19 cellular contexts compared by ENCODE assay signal in genomic region chr7:84454174-84454959, GRCh38.
DNase-seq lines count a peak whose midpoint lies in the region; TF ChIP-seq lines count a peak whose summit lies in the region.
"Had no signal": no experiment of that assay in that cellular context is flagged by ENCODE, and none has a peak within 500 bp of the region (broad histone marks: within the 10 kb centered on the region; RNA-seq: fewer than 3 reads in every experiment).

No MANE protein-coding gene starts in this region.

- H3K4me1 Mint-ChIP-seq in MCF 10A (ENCODE audit: insufficient read depth, unreplicated experiment), result no peaks in the 10 kb centered on the region
- H3K4me1 Mint-ChIP-seq: activated naive CD4-positive, alpha-beta T cell treated with anti-CD3 and anti-CD28 coated beads, Interleukin-2, amount 50 U/mL, for 24 hours; stimulated activated naive B cell treated with anti-CD40 and anti-IgM and Interleukin-4, amounts not matched to agents 10 μg/mL and 1 μg/mL and 100 μg/mL, for 72 hours had no signal

- H3K9ac ChIP-seq in mammary epithelial cell (ENCODE audit: insufficient read depth, low read length), result no peak overlapping the region

- H3K36me3 ChIP-seq in mammary epithelial cell (ENCODE audit: insufficient read depth, low read length), result no peaks in the 10 kb centered on the region
- no peaks in the 10 kb centered on the region for H3K36me3 ChIP-seq in tibial artery
- H3K36me3 ChIP-seq: esophagus muscularis mucosa, spleen, upper lobe of left lung had no signal

- H4K20me1 ChIP-seq in mammary epithelial cell (ENCODE audit: insufficient read depth, low read length), result no peaks in the 10 kb centered on the region

- no peaks in the 10 kb centered on the region for H3K36me3 Mint-ChIP-seq in MCF 10A (ENCODE audit: insufficient read depth, unreplicated experiment)
- H3K36me3 Mint-ChIP-seq: activated naive CD4-positive, alpha-beta T cell treated with anti-CD3 and anti-CD28 coated beads, Interleukin-2, amount 50 U/mL, for 24 hours; stimulated activated naive B cell treated with anti-CD40 and anti-IgM and Interleukin-4, amounts not matched to agents 10 μg/mL and 1 μg/mL and 100 μg/mL, for 72 hours had no signal

- BruUV-seq in MCF 10A (replicated peaks; lab: Mats Ljungman, UMichigan) (no TSS peak), mammary epithelial cell (replicated peaks; lab: Mats Ljungman, UMichigan) (no TSS peak)

- H3K27ac ChIP-seq in mammary epithelial cell (ENCODE audit: insufficient read depth, low read depth, low read length), result no peak overlapping the region
- no peak overlapping the region for H3K27ac ChIP-seq in tibial artery
- H3K27ac ChIP-seq: esophagus muscularis mucosa, spleen, upper lobe of left lung had no signal

- intact Hi-C loops in MCF 10A (cut with micrococcal nuclease) (loop anchor here (1.0 to 2.0 kb wide), 5 partner anchors 208 to 568 kb away; partner anchors contain the start of gene SEMA3A), mammary epithelial cell (cut with micrococcal nuclease) (loop anchor here (1.0 to 5.0 kb wide), 3 partner anchors 207 to 478 kb away; partner anchors contain the start of gene SEMA3A), tibial artery (cut with DNase I; ENCODE audit: low total_unique reads) (no loop called here)

- no peak overlapping the region for H3K4me3 ChIP-seq in mammary epithelial cell (replicated peaks in 1 of 3; ENCODE audit: insufficient read depth in 1 of 3, low read depth in 2 of 3, low read length in 3 of 3)
- H3K4me3 ChIP-seq in fibroblast of the aortic adventitia (ENCODE audit: low read depth, low read length), result no peak overlapping the region
- H3K4me3 ChIP-seq in tibial artery, result no peak overlapping the region
- H3K4me3 ChIP-seq: esophagus muscularis mucosa, spleen, upper lobe of left lung had no signal

- POLR2A ChIA-PET in MCF 10A (lab: Yijun Ruan, JAX), result no interaction called here

- no peak overlapping the region for H2AFZ ChIP-seq in mammary epithelial cell (ENCODE audit: low read depth, low read length)

- H3K4me3 Mint-ChIP-seq in MCF 10A (ENCODE audit: unreplicated experiment), result no peak overlapping the region
- H3K4me3 Mint-ChIP-seq: activated naive CD4-positive, alpha-beta T cell treated with anti-CD3 and anti-CD28 coated beads, Interleukin-2, amount 50 U/mL, for 24 hours; stimulated activated naive B cell treated with anti-CD40 and anti-IgM and Interleukin-4, amounts not matched to agents 10 μg/mL and 1 μg/mL and 100 μg/mL, for 72 hours had no signal

- no peaks in the 10 kb centered on the region for H3K9me3 Mint-ChIP-seq in MCF 10A (ENCODE audit: unreplicated experiment)
- H3K9me3 Mint-ChIP-seq: activated naive CD4-positive, alpha-beta T cell treated with anti-CD3 and anti-CD28 coated beads, Interleukin-2, amount 50 U/mL, for 24 hours; stimulated activated naive B cell treated with anti-CD40 and anti-IgM and Interleukin-4, amounts not matched to agents 10 μg/mL and 1 μg/mL and 100 μg/mL, for 72 hours had no signal

- H3K79me2 ChIP-seq in mammary epithelial cell (ENCODE audit: insufficient read depth, low read length), result no peaks in the 10 kb centered on the region

- dilution Hi-C loops in mammary epithelial cell (cut with HindIII; ENCODE audit: low sequenced_read_pairs), result no loop called here

- H3K27me3 ChIP-seq in mammary epithelial cell (ENCODE audit: insufficient read depth, low read length) (no peaks in the 10 kb centered on the region), tibial artery (no peaks in the 10 kb centered on the region)
- H3K27me3 ChIP-seq: esophagus muscularis mucosa, spleen, upper lobe of left lung had no signal

- TF ChIP-seq CTCF in MCF 10A (IDR thresholded peaks at IDR 0.05; ENCODE audit: unreplicated experiment) (peak; percentile 12), mammary epithelial cell (conservative IDR thresholded peaks at IDR 0.05 in 1 of 2, IDR thresholded peaks at IDR 0.05 in 1 of 2; ENCODE audit: extremely low read depth in 1 of 2, insufficient read depth in 1 of 2, low read depth in 1 of 2, low read length in 2 of 2) (peak in 1 of 2 donors; percentile 31), fibroblast of the aortic adventitia (IDR thresholded peaks at IDR 0.05; ENCODE audit: insufficient read depth, low read length) (peak; percentile 36), tibial artery (IDR thresholded peaks at IDR 0.05) (no peak)

- H3K9me3 ChIP-seq in mammary epithelial cell (replicated peaks; ENCODE audit: insufficient read depth, low read length) (no peaks in the 10 kb centered on the region), tibial artery (no peaks in the 10 kb centered on the region)
- H3K9me3 ChIP-seq: upper lobe of left lung had no signal

- peak; percentile 16 for DNase-seq in MCF 10A (ENCODE audit: unreplicated experiment)
- no peak for DNase-seq in mammary epithelial cell
- peak; percentile 2 for DNase-seq in RPMI7951 (ENCODE audit: low read depth)
- peak; percentile 43 for DNase-seq in fibroblast of the aortic adventitia (ENCODE audit: low read depth)
- DNase-seq in DMS 273 (lab: John Stamatoyannopoulos, UW; ENCODE audit: unreplicated experiment), result no peak
- DNase-seq in NCI-H1436 (lab: John Stamatoyannopoulos, UW), result no peak
- no peak for DNase-seq in NCI-H82 treated with DMSO at 0.1 percent for 48 hours (lab: John Stamatoyannopoulos, UW; ENCODE audit: unreplicated experiment)
- DNase-seq in tibial artery, result no peak
- DNase-seq: activated CD4-positive, alpha-beta T cell treated with anti-CD3 and anti-CD28 coated beads, Interleukin-2, amount 50 U/mL, for 1 hour; activated T-cell treated with anti-CD3 and anti-CD28 coated beads, Interleukin-2, amount 50 U/mL, for 1 hour; COR-L47; hippocampal formation; KG1; NCI-H1417 treated with DMSO at 0.1 percent for 48 hours; spleen; stimulated activated naive B cell treated with anti-CD40 and anti-IgM and Interleukin-4, amounts not matched to agents 10 μg/mL and 1 μg/mL and 100 μg/mL, for 72 hours; upper lobe of left lung had no signal

- no peak overlapping the region for H3K4me2 ChIP-seq in mammary epithelial cell (ENCODE audit: insufficient read depth, low read depth, low read length)

- H3K27me3 Mint-ChIP-seq in MCF 10A (ENCODE audit: insufficient read depth, unreplicated experiment), result no peaks in the 10 kb centered on the region
- H3K27me3 Mint-ChIP-seq: activated naive CD4-positive, alpha-beta T cell treated with anti-CD3 and anti-CD28 coated beads, Interleukin-2, amount 50 U/mL, for 24 hours; stimulated activated naive B cell treated with anti-CD40 and anti-IgM and Interleukin-4, amounts not matched to agents 10 μg/mL and 1 μg/mL and 100 μg/mL, for 72 hours had no signal

- no peak overlapping the region for H3K27ac Mint-ChIP-seq in MCF 10A (ENCODE audit: low read depth, unreplicated experiment)
- H3K27ac Mint-ChIP-seq: activated naive CD4-positive, alpha-beta T cell treated with anti-CD3 and anti-CD28 coated beads, Interleukin-2, amount 50 U/mL, for 24 hours; stimulated activated naive B cell treated with anti-CD40 and anti-IgM and Interleukin-4, amounts not matched to agents 10 μg/mL and 1 μg/mL and 100 μg/mL, for 72 hours had no signal

- CTCF ChIA-PET in MCF 10A (lab: Yijun Ruan, JAX), result interaction anchor here (0.7 to 1.6 kb wide), 3 partner anchors 481 to 522 kb away, joined by 3 to 12 read pairs (median 3); no protein-coding TSS in a partner anchor
- CTCF ChIA-PET in mammary epithelial cell (lab: Charles Lee; ENCODE audit: low non-redundant PET), result no interaction called here

- in situ Hi-C loops in mammary epithelial cell (cut with MboI; ENCODE audit: low sequenced_read_pairs in 2 of 2), result loop anchor here in 1 of 2 donors (25.0 kb wide), 2 partner anchors 492 to 558 kb away; no protein-coding TSS in a partner anchor

- no peaks in the 10 kb centered on the region for H3K4me1 ChIP-seq in mammary epithelial cell (ENCODE audit: insufficient read depth, low read length)
- no peaks in the 10 kb centered on the region for H3K4me1 ChIP-seq in tibial artery
- H3K4me1 ChIP-seq: spleen, upper lobe of left lung had no signal

Comparison
In these comparisons a context has a peak if more than half of its experiments do, and no peak if none do; other contexts are left out.
1. DNase-seq: peak in MCF 10A (single experiment), RPMI7951 (single experiment) and fibroblast of the aortic adventitia (single experiment); none in mammary epithelial cell (single experiment), DMS 273 (single experiment), NCI-H1436 (single experiment), NCI-H82 treated with DMSO at 0.1 percent for 48 hours (single experiment) and tibial artery (0 of 2).
2. CTCF ChIP-seq: peak in MCF 10A (single experiment) and fibroblast of the aortic adventitia (single experiment); none in tibial artery (0 of 2).